1 cellular context compared by ENCODE assay signal in genomic region chr9:129487658-129488483, GRCh38.
TF ChIP-seq lines count a peak whose summit lies in the region.

No MANE protein-coding gene starts in this region.

TF ChIP-seq in HepG2, 621 proteins besides CTCF, POLR2A, EP300 and RAD21 (continued from another document and continues in another):
- TF ChIP-seq ZBTB43 (CRISPR knock-in tag; conservative IDR thresholded peaks at IDR 0.05) (peak; percentile 94), TP53 (CRISPR knock-in tag; conservative IDR thresholded peaks at IDR 0.05) (no peak), PLSCR1 (CRISPR knock-in tag; IDR thresholded peaks at IDR 0.05; ENCODE audit: borderline replicate concordance) (no peak), HOMEZ (CRISPR knock-in tag; IDR thresholded peaks at IDR 0.05; ENCODE audit: low read depth) (no peak), KLF16 (CRISPR knock-in tag; IDR thresholded peaks at IDR 0.05) (no peak), MIER3 (CRISPR knock-in tag; IDR thresholded peaks at IDR 0.05; ENCODE audit: borderline replicate concordance) (no peak), ZFP82 (CRISPR knock-in tag; IDR thresholded peaks at IDR 0.05; ENCODE audit: borderline replicate concordance) (peak; percentile 64; the same call in 1 of the 2 replicates), CREB1 (IDR thresholded peaks at IDR 0.05) (no peak), CREB1 (CRISPR knock-in tag; IDR thresholded peaks at IDR 0.05) (no peak), SNAI1 (CRISPR knock-in tag; IDR thresholded peaks at IDR 0.05; ENCODE audit: borderline replicate concordance) (no peak), HCFC1 (IDR thresholded peaks at IDR 0.05; ENCODE audit: low read depth, low read length) (no peak), SMC3 (IDR thresholded peaks at IDR 0.05; ENCODE audit: low read length) (no peak), ZNF20 (CRISPR knock-in tag; IDR thresholded peaks at IDR 0.05) (no peak; the same call in 1 of the 2 replicates), ZNF569 (CRISPR knock-in tag; IDR thresholded peaks at IDR 0.05; ENCODE audit: borderline replicate concordance) (no peak), ZNF672 (CRISPR knock-in tag; IDR thresholded peaks at IDR 0.05) (no peak), ZNF574 (CRISPR knock-in tag; IDR thresholded peaks at IDR 0.05) (no peak), ZNF343 (CRISPR knock-in tag; IDR thresholded peaks at IDR 0.05) (no peak), BHLHE40 (IDR thresholded peaks at IDR 0.05; ENCODE audit: low read length) (no peak), ZNF878 (CRISPR knock-in tag; IDR thresholded peaks at IDR 0.05) (no peak), ZFP36L2 (CRISPR knock-in tag; IDR thresholded peaks at IDR 0.05) (no peak), ISL2 (CRISPR knock-in tag; IDR thresholded peaks at IDR 0.05) (no peak), ZSCAN21 (CRISPR knock-in tag; IDR thresholded peaks at IDR 0.05; ENCODE audit: borderline replicate concordance) (no peak), CEBPG (CRISPR knock-in tag; IDR thresholded peaks at IDR 0.05) (no peak), SMARCC2 (IDR thresholded peaks at IDR 0.05) (no peak), ZNF253 (CRISPR knock-in tag; IDR thresholded peaks at IDR 0.05; ENCODE audit: borderline replicate concordance) (no peak; the same call in 1 of the 2 replicates), ZNF572 (CRISPR knock-in tag; IDR thresholded peaks at IDR 0.05) (no peak), ZSCAN22 (CRISPR knock-in tag; IDR thresholded peaks at IDR 0.05) (no peak), ZNF557 (CRISPR knock-in tag; IDR thresholded peaks at IDR 0.05) (no peak), THRA (CRISPR knock-in tag; IDR thresholded peaks at IDR 0.05; ENCODE audit: borderline replicate concordance) (no peak), ZNF713 (CRISPR knock-in tag; IDR thresholded peaks at IDR 0.05) (no peak), ZNF749 (CRISPR knock-in tag; IDR thresholded peaks at IDR 0.05; ENCODE audit: borderline replicate concordance) (no peak), RNF2 (conservative IDR thresholded peaks at IDR 0.05; ENCODE audit: low read depth) (no peak), ZNF337 (CRISPR knock-in tag; IDR thresholded peaks at IDR 0.05; ENCODE audit: borderline replicate concordance, low read depth) (no peak), ZFP36 (IDR thresholded peaks at IDR 0.05; ENCODE audit: borderline replicate concordance, low read depth, low read length, partially characterized antibody) (no peak), PTBP1 (IDR thresholded peaks at IDR 0.05; ENCODE audit: low read depth, low read length, poor library complexity, severe bottlenecking) (no peak), SRY (CRISPR knock-in tag; IDR thresholded peaks at IDR 0.05) (no peak), ZNF746 (CRISPR knock-in tag; IDR thresholded peaks at IDR 0.05) (no peak), ZNF432 (CRISPR knock-in tag; IDR thresholded peaks at IDR 0.05; ENCODE audit: borderline replicate concordance) (no peak), RFX1 (IDR thresholded peaks at IDR 0.05) (no peak), THAP7 (CRISPR knock-in tag; IDR thresholded peaks at IDR 0.05) (0 out of 2 replicates have a peak, but pooled peaks have one; percentile 4), ZFX (CRISPR knock-in tag; IDR thresholded peaks at IDR 0.05; ENCODE audit: low read depth) (no peak; the same call in 1 of the 2 replicates), EEA1 (CRISPR knock-in tag; IDR thresholded peaks at IDR 0.05; ENCODE audit: borderline replicate concordance) (no peak), ZNF33A (CRISPR knock-in tag; IDR thresholded peaks at IDR 0.05; ENCODE audit: borderline replicate concordance) (no peak), POGZ (CRISPR knock-in tag; IDR thresholded peaks at IDR 0.05) (no peak), ATRX (CRISPR knock-in tag; IDR thresholded peaks at IDR 0.05; ENCODE audit: borderline replicate concordance) (no peak), SUZ12 (IDR thresholded peaks at IDR 0.05; ENCODE audit: low read depth, low read length) (no peak)
- TF ChIP-seq, protein P1, sequence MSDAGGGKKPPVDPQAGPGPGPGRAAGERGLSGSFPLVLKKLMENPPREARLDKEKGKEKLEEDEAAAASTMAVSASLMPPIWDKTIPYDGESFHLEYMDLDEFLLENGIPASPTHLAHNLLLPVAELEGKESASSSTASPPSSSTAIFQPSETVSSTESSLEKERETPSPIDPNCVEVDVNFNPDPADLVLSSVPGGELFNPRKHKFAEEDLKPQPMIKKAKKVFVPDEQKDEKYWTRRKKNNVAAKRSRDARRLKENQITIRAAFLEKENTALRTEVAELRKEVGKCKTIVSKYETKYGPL (CRISPR knock-in tag; IDR thresholded peaks at IDR 0.05) = no peak
- TF ChIP-seq, protein P2, sequence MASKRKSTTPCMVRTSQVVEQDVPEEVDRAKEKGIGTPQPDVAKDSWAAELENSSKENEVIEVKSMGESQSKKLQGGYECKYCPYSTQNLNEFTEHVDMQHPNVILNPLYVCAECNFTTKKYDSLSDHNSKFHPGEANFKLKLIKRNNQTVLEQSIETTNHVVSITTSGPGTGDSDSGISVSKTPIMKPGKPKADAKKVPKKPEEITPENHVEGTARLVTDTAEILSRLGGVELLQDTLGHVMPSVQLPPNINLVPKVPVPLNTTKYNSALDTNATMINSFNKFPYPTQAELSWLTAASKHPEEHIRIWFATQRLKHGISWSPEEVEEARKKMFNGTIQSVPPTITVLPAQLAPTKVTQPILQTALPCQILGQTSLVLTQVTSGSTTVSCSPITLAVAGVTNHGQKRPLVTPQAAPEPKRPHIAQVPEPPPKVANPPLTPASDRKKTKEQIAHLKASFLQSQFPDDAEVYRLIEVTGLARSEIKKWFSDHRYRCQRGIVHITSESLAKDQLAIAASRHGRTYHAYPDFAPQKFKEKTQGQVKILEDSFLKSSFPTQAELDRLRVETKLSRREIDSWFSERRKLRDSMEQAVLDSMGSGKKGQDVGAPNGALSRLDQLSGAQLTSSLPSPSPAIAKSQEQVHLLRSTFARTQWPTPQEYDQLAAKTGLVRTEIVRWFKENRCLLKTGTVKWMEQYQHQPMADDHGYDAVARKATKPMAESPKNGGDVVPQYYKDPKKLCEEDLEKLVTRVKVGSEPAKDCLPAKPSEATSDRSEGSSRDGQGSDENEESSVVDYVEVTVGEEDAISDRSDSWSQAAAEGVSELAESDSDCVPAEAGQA (IDR thresholded peaks at IDR 0.05; ENCODE audit: low read depth) = no peak
- TF ChIP-seq, protein P2 (CRISPR knock-in tag; IDR thresholded peaks at IDR 0.05; ENCODE audit: borderline replicate concordance) = no peak
- TF ChIP-seq, protein P3, sequence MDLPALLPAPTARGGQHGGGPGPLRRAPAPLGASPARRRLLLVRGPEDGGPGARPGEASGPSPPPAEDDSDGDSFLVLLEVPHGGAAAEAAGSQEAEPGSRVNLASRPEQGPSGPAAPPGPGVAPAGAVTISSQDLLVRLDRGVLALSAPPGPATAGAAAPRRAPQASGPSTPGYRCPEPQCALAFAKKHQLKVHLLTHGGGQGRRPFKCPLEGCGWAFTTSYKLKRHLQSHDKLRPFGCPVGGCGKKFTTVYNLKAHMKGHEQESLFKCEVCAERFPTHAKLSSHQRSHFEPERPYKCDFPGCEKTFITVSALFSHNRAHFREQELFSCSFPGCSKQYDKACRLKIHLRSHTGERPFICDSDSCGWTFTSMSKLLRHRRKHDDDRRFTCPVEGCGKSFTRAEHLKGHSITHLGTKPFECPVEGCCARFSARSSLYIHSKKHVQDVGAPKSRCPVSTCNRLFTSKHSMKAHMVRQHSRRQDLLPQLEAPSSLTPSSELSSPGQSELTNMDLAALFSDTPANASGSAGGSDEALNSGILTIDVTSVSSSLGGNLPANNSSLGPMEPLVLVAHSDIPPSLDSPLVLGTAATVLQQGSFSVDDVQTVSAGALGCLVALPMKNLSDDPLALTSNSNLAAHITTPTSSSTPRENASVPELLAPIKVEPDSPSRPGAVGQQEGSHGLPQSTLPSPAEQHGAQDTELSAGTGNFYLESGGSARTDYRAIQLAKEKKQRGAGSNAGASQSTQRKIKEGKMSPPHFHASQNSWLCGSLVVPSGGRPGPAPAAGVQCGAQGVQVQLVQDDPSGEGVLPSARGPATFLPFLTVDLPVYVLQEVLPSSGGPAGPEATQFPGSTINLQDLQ (CRISPR knock-in tag; IDR thresholded peaks at IDR 0.05) = no peak
- TF ChIP-seq, protein P4, sequence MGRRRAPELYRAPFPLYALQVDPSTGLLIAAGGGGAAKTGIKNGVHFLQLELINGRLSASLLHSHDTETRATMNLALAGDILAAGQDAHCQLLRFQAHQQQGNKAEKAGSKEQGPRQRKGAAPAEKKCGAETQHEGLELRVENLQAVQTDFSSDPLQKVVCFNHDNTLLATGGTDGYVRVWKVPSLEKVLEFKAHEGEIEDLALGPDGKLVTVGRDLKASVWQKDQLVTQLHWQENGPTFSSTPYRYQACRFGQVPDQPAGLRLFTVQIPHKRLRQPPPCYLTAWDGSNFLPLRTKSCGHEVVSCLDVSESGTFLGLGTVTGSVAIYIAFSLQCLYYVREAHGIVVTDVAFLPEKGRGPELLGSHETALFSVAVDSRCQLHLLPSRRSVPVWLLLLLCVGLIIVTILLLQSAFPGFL (CRISPR knock-in tag; IDR thresholded peaks at IDR 0.05) = no peak
